ENCODE assay signal across 17 cellular contexts in the genomic region with DNA sequence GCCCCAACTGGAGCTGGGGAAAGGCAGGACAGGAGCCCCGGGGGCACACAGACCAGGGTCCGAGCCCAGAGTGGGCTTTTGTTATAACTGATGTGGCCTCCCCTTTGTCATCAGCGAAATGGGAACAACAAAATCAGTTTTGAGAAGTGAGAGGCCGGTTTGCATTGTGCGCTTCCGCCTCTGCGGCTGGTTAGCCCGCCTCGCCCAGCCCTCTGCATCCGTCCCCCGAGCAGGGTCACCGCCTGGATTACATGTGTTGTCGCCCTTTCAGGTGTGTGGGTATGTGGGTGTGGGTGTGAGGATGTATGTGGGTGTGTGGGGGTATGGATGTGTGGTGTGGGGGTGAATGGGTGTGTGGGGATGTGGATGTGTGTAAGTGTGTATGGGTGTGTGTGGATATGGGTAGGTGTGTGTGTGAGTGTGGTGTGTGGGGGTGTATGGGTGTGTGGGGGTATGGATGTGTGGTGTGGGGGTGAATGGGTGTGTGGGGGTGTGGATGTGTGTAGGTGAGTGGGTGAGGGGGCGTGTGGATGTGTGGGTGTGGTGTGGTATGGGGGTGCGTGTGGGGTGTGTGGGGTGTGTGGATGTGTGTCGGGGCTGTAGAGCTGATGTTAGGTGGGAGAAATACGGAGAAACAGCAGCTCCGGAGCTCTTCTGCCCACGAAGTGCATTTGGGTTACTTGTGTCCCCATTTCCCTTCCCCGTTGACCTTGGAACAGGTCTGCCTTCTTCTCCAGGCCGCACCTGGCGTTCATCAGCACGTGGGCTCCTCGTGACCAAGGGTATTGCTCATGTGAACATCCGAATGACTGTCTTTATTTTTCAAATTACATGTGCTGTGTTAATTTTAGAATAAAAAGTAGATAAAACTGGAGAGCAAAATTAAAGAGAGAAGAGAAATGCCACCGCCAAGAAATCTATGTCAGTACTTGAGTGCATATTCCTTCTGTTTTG.
DNase-seq lines count a peak whose midpoint lies in the region; ATAC-seq, FAIRE-seq and TF ChIP-seq lines count a peak whose summit lies in the region.
"Had no signal": no experiment of that assay in that cellular context is flagged by ENCODE, and none has a peak within 500 bp of the region (broad histone marks: within the 10 kb centered on the region; RNA-seq: fewer than 3 reads in every experiment).

No MANE protein-coding gene starts in this region.

- FAIRE-seq in HTR-8/SVneo (lab: Jason Lieb, UNC) (peak; percentile 80), urothelium cell line (lab: Jason Lieb, UNC) (peak; percentile 78)
- FAIRE-seq: D721Med had no signal

- H3K4me1 ChIP-seq in body of pancreas = peaks cover 10% of the 10 kb centered on the region

- DNase-seq in HTR-8/SVneo (ENCODE audit: insufficient read length, low spot score) (no peak), body of pancreas (peak; percentile 37 to 56 (median 45)), middle frontal gyrus (ENCODE audit: extremely low spot score, low spot score) (peak; percentile 4), urothelium cell line (ENCODE audit: low spot score) (no peak), NCI-H510A (lab: John Stamatoyannopoulos, UW) (no peak), cortex of kidney (lab: John Stamatoyannopoulos, UW) (no peak)
- DNase-seq: ACHN, C1 segment of cervical spinal cord, H9, NCI-H1105 treated with DMSO at 0.1 percent for 48 hours, NCI-H1694, NCI-H2081 treated with DMSO at 0.1 percent for 48 hours, NCI-H446 treated with DMSO at 0.1 percent for 48 hours, Peyer's patch had no signal

- 82 to 85% methylated on average over 24 to 26 of the region's 26 CpGs for WGBS in body of pancreas, 2 donors

- TF ChIP-seq POLR2A in body of pancreas (IDR thresholded peaks at IDR 0.05) = no peak

- no peak for TF ChIP-seq CTCF in body of pancreas (IDR thresholded peaks at IDR 0.05)

- intact Hi-C loops in body of pancreas (cut with DNase I) = no loop called here

- H3K9me3 ChIP-seq in body of pancreas = no peaks in the 10 kb centered on the region
- H3K9me3 ChIP-seq: Peyer's patch had no signal

- no peak overlapping the region for H3K27ac ChIP-seq in body of pancreas
- H3K27ac ChIP-seq: Peyer's patch, SJSA1 had no signal

- ATAC-seq in body of pancreas = peak; percentile 47
- no peak for ATAC-seq in HG03460 (IDR thresholded peaks at IDR 0.05; ENCODE audit: unreplicated experiment)

- no peaks in the 10 kb centered on the region for H3K27me3 ChIP-seq in body of pancreas
- H3K27me3 ChIP-seq: Peyer's patch, SJSA1 had no signal

- H3K4me3 ChIP-seq in body of pancreas = no peak overlapping the region
- H3K4me3 ChIP-seq: Peyer's patch, SJSA1 had no signal

- no peaks in the 10 kb centered on the region for H3K36me3 ChIP-seq in body of pancreas (replicated peaks in 1 of 2; ENCODE audit: insufficient read depth in 1 of 2, low read depth in 2 of 2)
- H3K36me3 ChIP-seq: Peyer's patch, SJSA1 had no signal

Comparison
In these comparisons a context has a peak if more than half of its experiments do, and no peak if none do; other contexts are left out.
1. DNase-seq: peak in body of pancreas (4 of 4) and middle frontal gyrus (single experiment); none in HTR-8/SVneo (single experiment), urothelium cell line (single experiment), NCI-H510A (single experiment) and cortex of kidney (single experiment).